ENCODE assay signal across 26 cellular contexts in genomic region chr4:13851541-13851940, GRCh38.
A peak's percentile ranks its signal among the peaks of the same experiment; 100 is the strongest.
DNase-seq lines count a peak whose midpoint lies in the region; ATAC-seq, FAIRE-seq and TF ChIP-seq lines count a peak whose summit lies in the region.
"Had no signal": no experiment of that assay in that cellular context is flagged by ENCODE, and none has a peak within 500 bp of the region (broad histone marks: within the 10 kb centered on the region; RNA-seq: fewer than 3 reads in every experiment).

No MANE protein-coding gene starts in this region.

- H3K4ac ChIP-seq in IMR-90 (ENCODE audit: low read depth, low read length) (no peak overlapping the region), H1 (replicated peaks; ENCODE audit: insufficient read length, low read depth, low read length) (no peak overlapping the region)

- H2AFZ ChIP-seq in IMR-90 (replicated peaks; ENCODE audit: low read length, poor library complexity) = peak overlapping the region; percentile 8
- H2AFZ ChIP-seq in H1 (ENCODE audit: low read length) = no peak overlapping the region
- H2AFZ ChIP-seq in osteoblast (ENCODE audit: low read length) = no peak overlapping the region

- no peak overlapping the region for H3K27ac Mint-ChIP-seq in natural killer cell treated with Interleukin-12 subunit alpha and Interleukin-12 subunit beta and Interleukin-15 and Interleukin-18, amount 100 ng/mL, for 72 hours
- H3K27ac Mint-ChIP-seq: CD14-positive monocyte; CD4-positive, alpha-beta T cell; GM23338 had no signal

- BruUV-seq in IMR-90 (replicated peaks; lab: Mats Ljungman, UMichigan) = no TSS peak

- peaks cover 7% of the 10 kb centered on the region for H3K9me3 Mint-ChIP-seq in natural killer cell treated with Interleukin-12 subunit alpha and Interleukin-12 subunit beta and Interleukin-15 and Interleukin-18, amount 100 ng/mL, for 72 hours
- H3K9me3 Mint-ChIP-seq: CD4-positive, alpha-beta T cell; GM23338 had no signal

- no peak overlapping the region for H2BK12ac ChIP-seq in H1 (ENCODE audit: low read depth, low read length)

- POLR2A ChIA-PET in IMR-90 (lab: Charles Lee; ENCODE audit: unreplicated experiment) = no interaction called here
- POLR2A ChIA-PET in H1 (lab: Charles Lee; ENCODE audit: partially characterized antibody) = interaction anchor here (0.6 kb wide), 1 partner anchor 1555 kb away, joined by 3 read pairs; no protein-coding TSS in a partner anchor

- no peaks in the 10 kb centered on the region for H3K79me2 ChIP-seq in H1 (ENCODE audit: control insufficient read depth in 1 of 2, insufficient read depth in 2 of 2, low read length in 2 of 2)
- H3K79me2 ChIP-seq in osteoblast (ENCODE audit: insufficient read depth, low read length) = no peaks in the 10 kb centered on the region

- TF ChIP-seq RAD21 in IMR-90 (IDR thresholded peaks at IDR 0.05; ENCODE audit: low read length) = no peak
- TF ChIP-seq RAD21 in H1 (IDR thresholded peaks at IDR 0.05 in 1 of 2, conservative IDR thresholded peaks at IDR 0.05 in 1 of 2; ENCODE audit: low read depth in 2 of 2, low read length in 2 of 2) = no peak

- no peaks in the 10 kb centered on the region for H3K27me3 Mint-ChIP-seq in natural killer cell treated with Interleukin-12 subunit alpha and Interleukin-12 subunit beta and Interleukin-15 and Interleukin-18, amount 100 ng/mL, for 72 hours
- H3K27me3 Mint-ChIP-seq: CD4-positive, alpha-beta T cell had no signal

- H3K14ac ChIP-seq in IMR-90 (replicated peaks; ENCODE audit: low read depth, low read length) (no peak overlapping the region), H1 (ENCODE audit: insufficient read length) (no peak overlapping the region)

- H3K4me2 ChIP-seq in IMR-90 (ENCODE audit: low read depth, low read length) = no peak overlapping the region
- H3K4me2 ChIP-seq in H1 (ENCODE audit: insufficient read depth in 1 of 2, low read depth in 2 of 2, low read length in 2 of 2) = no peak overlapping the region
- no peak overlapping the region for H3K4me2 ChIP-seq in osteoblast (ENCODE audit: insufficient read depth, low read length)
- H3K4me2 ChIP-seq: A549; BLaER1 treated with 17β-estradiol and CSF1 and Interleukin-3, amounts not matched to agents 10 nM and 100 nM; GM23338 had no signal

- H2BK20ac ChIP-seq in IMR-90 (ENCODE audit: low read depth, low read length) = no peak overlapping the region
- peak overlapping the region; percentile 48; the same call in 1 of the 2 replicates for H2BK20ac ChIP-seq in H1 (ENCODE audit: low read length)

- H3K4me1 ChIP-seq in IMR-90 (ENCODE audit: control insufficient read depth, insufficient read depth, low read length) (no peaks in the 10 kb centered on the region), H1 (replicated peaks in 1 of 4; ENCODE audit: control insufficient read depth in 3 of 4, insufficient read depth in 4 of 4, low read length in 3 of 4) (peaks cover 0 to 8% (median 0%) of the 10 kb centered on the region in 4 experiments; a peak in 2 of 7 replicates), osteoblast (ENCODE audit: insufficient read depth, low read length) (no peaks in the 10 kb centered on the region)
- H3K4me1 ChIP-seq: A549, BE2C had no signal

- H3K36me3 ChIP-seq in IMR-90 (ENCODE audit: control insufficient read depth, insufficient read depth, low read length) = no peaks in the 10 kb centered on the region
- no peaks in the 10 kb centered on the region for H3K36me3 ChIP-seq in H1 (ENCODE audit: control insufficient read depth in 2 of 4, insufficient read depth in 4 of 4, low read length in 3 of 4)
- no peaks in the 10 kb centered on the region for H3K36me3 ChIP-seq in osteoblast (ENCODE audit: insufficient read depth, low read length)
- H3K36me3 ChIP-seq: BE2C; BLaER1 treated with 17β-estradiol and CSF1 and Interleukin-3, amounts not matched to agents 10 nM and 100 nM had no signal

- no peak overlapping the region for H3K56ac ChIP-seq in IMR-90 (ENCODE audit: extremely low read depth, insufficient read depth, low read length)
- no peak overlapping the region for H3K56ac ChIP-seq in H1 (replicated peaks; ENCODE audit: insufficient read length, low read depth, low read length)

- intact Hi-C loops in IMR-90 (cut with micrococcal nuclease) = no loop called here

- no peak for TF ChIP-seq EP300 in H1 (IDR thresholded peaks at IDR 0.05; ENCODE audit: borderline replicate concordance in 1 of 2, low read depth in 2 of 2, low read length in 2 of 2)

- H4K5ac ChIP-seq in IMR-90 (ENCODE audit: low read depth, low read length) (no peak overlapping the region), H1 (ENCODE audit: insufficient read length, low read depth, low read length) (no peak overlapping the region)

- H3K27ac ChIP-seq in IMR-90 (ENCODE audit: insufficient read depth, low read length) (no peak overlapping the region), H1 (ENCODE audit: low read depth, low read length) (no peak overlapping the region), osteoblast (ENCODE audit: low read depth, low read length) (no peak overlapping the region), coronary artery (no peak overlapping the region)
- H3K27ac ChIP-seq: A549; BLaER1 treated with 17β-estradiol and CSF1 and Interleukin-3, amounts not matched to agents 10 nM and 100 nM had no signal

- H3K23ac ChIP-seq in IMR-90 (ENCODE audit: low read depth, low read length) = no peak overlapping the region
- no peak overlapping the region for H3K23ac ChIP-seq in H1 (ENCODE audit: insufficient read length)

- no peaks in the 10 kb centered on the region for H4K20me1 ChIP-seq in IMR-90 (ENCODE audit: insufficient read depth, low read length)
- no peaks in the 10 kb centered on the region for H4K20me1 ChIP-seq in H1 (replicated peaks in 1 of 2; ENCODE audit: control insufficient read depth in 1 of 2, insufficient read depth in 2 of 2, low read length in 2 of 2)
- no peaks in the 10 kb centered on the region for H4K20me1 ChIP-seq in osteoblast (ENCODE audit: insufficient read depth, low read length)
- H4K20me1 ChIP-seq: BLaER1 treated with 17β-estradiol and CSF1 and Interleukin-3, amounts not matched to agents 10 nM and 100 nM had no signal

- FAIRE-seq in H1 (lab: Jason Lieb, UNC) = no peak
- FAIRE-seq: A549, GM12891, GM18507, H54 had no signal

- TF ChIP-seq CTCF in IMR-90 (conservative IDR thresholded peaks at IDR 0.05; ENCODE audit: low read depth, low read length) (no peak), H1 (IDR thresholded peaks at IDR 0.05; ENCODE audit: control extremely low read depth in 1 of 3, insufficient read depth in 1 of 3, low read depth in 1 of 3, low read length in 3 of 3) (no peak), osteoblast (IDR thresholded peaks at IDR 0.05; ENCODE audit: extremely low read depth, low read depth, low read length) (no peak), coronary artery (IDR thresholded peaks at IDR 0.05) (no peak)

- WGBS in IMR-90 (ENCODE audit: extremely low coverage in 2 of 2, insufficient read length in 1 of 2), 2 experiments = no CpG with 5 or more reads among the region's 4 CpGs
- WGBS in H1 (ENCODE audit: extremely low coverage in 1 of 2, insufficient coverage in 1 of 2, insufficient read length in 1 of 2, insufficient replicate concordance in 2 of 2, low coverage in 1 of 2, low lambda C conversion rate in 2 of 2, missing lambda C conversion rate in 1 of 2), 2 experiments = 83% methylated on average over 4 of the region's 4 CpGs; no CpG with 5 or more reads in 1 of the 2 experiments

- H3K27me3 ChIP-seq in IMR-90 (ENCODE audit: control insufficient read depth, insufficient read depth, low read length) = no peaks in the 10 kb centered on the region
- H3K27me3 ChIP-seq in H1 (replicated peaks in 1 of 4; ENCODE audit: control insufficient read depth in 3 of 4, extremely low read depth in 1 of 4, insufficient read depth in 3 of 4, low read length in 3 of 4) = no peaks in the 10 kb centered on the region
- H3K27me3 ChIP-seq in osteoblast (ENCODE audit: insufficient read depth, low read length) = no peaks in the 10 kb centered on the region
- H3K27me3 ChIP-seq: BE2C; BLaER1 treated with 17β-estradiol and CSF1 and Interleukin-3, amounts not matched to agents 10 nM and 100 nM had no signal

- dilution Hi-C loops in IMR-90 (cut with HindIII; ENCODE audit: low sequenced_read_pairs, unreplicated experiment) = no loop called here

- H3K79me1 ChIP-seq in IMR-90 (ENCODE audit: low read depth in 1 of 2, low read length in 2 of 2) = no peaks in the 10 kb centered on the region
- H3K79me1 ChIP-seq in H1 (ENCODE audit: low read depth, low read length) = no peaks in the 10 kb centered on the region

- H3K9me3 ChIP-seq in IMR-90 (ENCODE audit: control insufficient read depth, insufficient read depth, low read length) = no peaks in the 10 kb centered on the region
- no peaks in the 10 kb centered on the region for H3K9me3 ChIP-seq in H1 (ENCODE audit: insufficient read depth in 2 of 2, low read depth in 1 of 2, low read length in 1 of 2)
- no peaks in the 10 kb centered on the region for H3K9me3 ChIP-seq in osteoblast (ENCODE audit: low read depth, low read length)
- H3K9me3 ChIP-seq: BE2C had no signal

- H3K9ac ChIP-seq in IMR-90 (ENCODE audit: low read depth, low read length) = no peak overlapping the region
- no peak overlapping the region for H3K9ac ChIP-seq in H1 (replicated peaks in 1 of 4; ENCODE audit: extremely low read depth in 1 of 4, low read depth in 3 of 4, low read length in 3 of 4)
- H3K9ac ChIP-seq: BLaER1 treated with 17β-estradiol and CSF1 and Interleukin-3, amounts not matched to agents 10 nM and 100 nM had no signal

- no peak overlapping the region for H4K91ac ChIP-seq in IMR-90 (ENCODE audit: insufficient read depth, low read depth, low read length)
- no peak overlapping the region for H4K91ac ChIP-seq in H1 (replicated peaks; ENCODE audit: insufficient read length, low read length)

- TF ChIP-seq POLR2A in IMR-90 (IDR thresholded peaks at IDR 0.05; ENCODE audit: low read depth, low read length) = no peak
- TF ChIP-seq POLR2A in H1 (IDR thresholded peaks at IDR 0.05; ENCODE audit: control extremely low read depth in 1 of 2, low read depth in 2 of 2, low read length in 2 of 2) = no peak

- H3K23me2 ChIP-seq in H1 (ENCODE audit: low read depth, low read length) = no peaks in the 10 kb centered on the region

- H3K18ac ChIP-seq in IMR-90 (ENCODE audit: low read depth, low read length) = no peak overlapping the region
- H3K18ac ChIP-seq in H1 (ENCODE audit: extremely low read depth, low read length) = no peak overlapping the region

- CTCF ChIA-PET in IMR-90 (lab: Yijun Ruan, JAX) = no interaction called here
- CTCF ChIA-PET in H1 (lab: Charles Lee; ENCODE audit: partially characterized antibody) = no interaction called here

- H2BK120ac ChIP-seq in IMR-90 (ENCODE audit: low read depth, low read length) (no peak overlapping the region), H1 (replicated peaks; ENCODE audit: low read depth, low read length) (no peak overlapping the region)

- DNase-seq in IMR-90 = no peak
- DNase-seq in H1 (ENCODE audit: low read depth in 1 of 2, low spot score in 2 of 2) = no peak
- DNase-seq in iris pigment epithelial cell (ENCODE audit: low read depth) = peak; percentile 14
- DNase-seq in osteoblast (ENCODE audit: insufficient read length, low spot score, missing footprints) = peak; percentile 46
- DNase-seq in coronary artery (ENCODE audit: low spot score) = no peak
- DNase-seq in natural killer cell treated with Interleukin-12 subunit alpha and Interleukin-12 subunit beta and Interleukin-15 and Interleukin-18, amount 100 ng/mL, for 72 hours (ENCODE audit: low spot score) = no peak
- no peak for DNase-seq in NAMALWA (ENCODE audit: low spot score)
- no peak for DNase-seq in SKM-1 (lab: John Stamatoyannopoulos, UW; ENCODE audit: unreplicated experiment)
- DNase-seq: 8988T; ACHN; AML-193; BE2C; Calu3; CD4-positive, alpha-beta T cell; COR-L47; DMS53; DMS79 treated with DMSO at 0.1 percent for 48 hours; GF-D8; HCEC 1CT had no signal

- H2AK5ac ChIP-seq in IMR-90 (ENCODE audit: low read depth, low read length) (no peak overlapping the region), H1 (ENCODE audit: low read depth, low read length) (no peak overlapping the region)

- H3K36me3 Mint-ChIP-seq in natural killer cell treated with Interleukin-12 subunit alpha and Interleukin-12 subunit beta and Interleukin-15 and Interleukin-18, amount 100 ng/mL, for 72 hours = no peaks in the 10 kb centered on the region
- H3K36me3 Mint-ChIP-seq: CD14-positive monocyte had no signal

- H3K9me1 ChIP-seq in IMR-90 (ENCODE audit: insufficient read depth, low read length) = no peaks in the 10 kb centered on the region

- no peak overlapping the region for H2BK15ac ChIP-seq in IMR-90 (ENCODE audit: low read depth, low read length)
- no peak overlapping the region for H2BK15ac ChIP-seq in H1 (ENCODE audit: low read length)

- H3K4me1 Mint-ChIP-seq in natural killer cell treated with Interleukin-12 subunit alpha and Interleukin-12 subunit beta and Interleukin-15 and Interleukin-18, amount 100 ng/mL, for 72 hours (ENCODE audit: low read depth in 2 of 2) = no peaks in the 10 kb centered on the region
- H3K4me1 Mint-ChIP-seq: CD14-positive monocyte had no signal

- in situ Hi-C loops in IMR-90 (cut with MboI; ENCODE audit: low sequenced_read_pairs) = no loop called here

- H2BK5ac ChIP-seq in IMR-90 (ENCODE audit: low read depth, low read length, poor library complexity, severe bottlenecking) = no peak overlapping the region
- H2BK5ac ChIP-seq in H1 (ENCODE audit: low read depth, low read length) = no peak overlapping the region

- no peak overlapping the region for H3K4me3 Mint-ChIP-seq in natural killer cell treated with Interleukin-12 subunit alpha and Interleukin-12 subunit beta and Interleukin-15 and Interleukin-18, amount 100 ng/mL, for 72 hours
- H3K4me3 Mint-ChIP-seq: CD14-positive monocyte; CD4-positive, alpha-beta T cell; GM23338 had no signal

- H3K4me3 ChIP-seq in IMR-90 (ENCODE audit: insufficient read depth, low read depth, low read length) (no peak overlapping the region), H1 (ENCODE audit: extremely low read depth in 1 of 4, insufficient read depth in 2 of 4, low read depth in 3 of 4, low read length in 4 of 4) (no peak overlapping the region), osteoblast (ENCODE audit: insufficient read depth, low read length) (no peak overlapping the region), coronary artery (no peak overlapping the region)
- H3K4me3 ChIP-seq: A549; BLaER1 treated with 17β-estradiol and CSF1 and Interleukin-3, amounts not matched to agents 10 nM and 100 nM; GM23338 had no signal

- H4K8ac ChIP-seq in IMR-90 (ENCODE audit: low read depth in 2 of 2, low read length in 2 of 2) (no peak overlapping the region), H1 (ENCODE audit: extremely low read depth, insufficient read depth, low read length) (no peak overlapping the region)

- no peak for ATAC-seq in IMR-90 (ENCODE audit: low read depth)
- no peak for ATAC-seq in natural killer cell treated with Interleukin-12 subunit alpha and Interleukin-12 subunit beta and Interleukin-15 and Interleukin-18, amount 100 ng/mL, for 72 hours
- ATAC-seq: A549, GM23338 had no signal

- no peak overlapping the region for H2AK9ac ChIP-seq in IMR-90 (replicated peaks; ENCODE audit: low read depth, low read length, poor library complexity)

Comparison
In these comparisons a context has a peak if more than half of its experiments do, and no peak if none do; other contexts are left out.
1. DNase-seq: peak in iris pigment epithelial cell (single experiment) and osteoblast (single experiment); none in IMR-90 (single experiment), H1 (0 of 2), coronary artery (single experiment), natural killer cell treated with Interleukin-12 subunit alpha and Interleukin-12 subunit beta and Interleukin-15 and Interleukin-18, amount 100 ng/mL, for 72 hours (single experiment), NAMALWA (single experiment) and SKM-1 (single experiment).